In genomic region chr3:69541823-69542264, GRCh38 we compare ENCODE assay signal across 9 cellular contexts.
A peak's percentile ranks its signal among the peaks of the same experiment; 100 is the strongest.
DNase-seq lines count a peak whose midpoint lies in the region; ATAC-seq, FAIRE-seq and TF ChIP-seq lines count a peak whose summit lies in the region.
"Had no signal": no experiment of that assay in that cellular context is flagged by ENCODE, and none has a peak within 500 bp of the region (broad histone marks: within the 10 kb centered on the region; RNA-seq: fewer than 3 reads in every experiment).

No MANE protein-coding gene starts in this region.

- no peak for FAIRE-seq in GM12878 (lab: Jason Lieb, UNC)

- no peak for TF ChIP-seq RAD21 in GM12878 (IDR thresholded peaks at IDR 0.05; ENCODE audit: insufficient read depth, low read depth, low read length)

- 11% methylated on average over 45 of the region's 48 CpGs for WGBS in GM12878 (ENCODE audit: insufficient coverage, insufficient replicate concordance, low lambda C conversion rate, missing lambda C conversion rate)
- WGBS in smooth muscle cell (ENCODE audit: low lambda C conversion rate) = under 1% methylated on average over 46 of the region's 48 CpGs

- H3K4me1 ChIP-seq in GM12878 (ENCODE audit: control insufficient read depth, insufficient read depth, low read length) = no peaks in the 10 kb centered on the region
- H3K4me1 ChIP-seq in iPS-15b (ENCODE audit: control insufficient read depth, insufficient read depth, low read length) = peaks cover 5% of the 10 kb centered on the region
- peaks cover 12% of the 10 kb centered on the region for H3K4me1 ChIP-seq in smooth muscle cell (ENCODE audit: low read depth)

- no peak for TF ChIP-seq POLR2A in GM12878 (IDR thresholded peaks at IDR 0.05; ENCODE audit: low read depth, low read length)

- TF ChIP-seq CTCF in GM12878 (IDR thresholded peaks at IDR 0.05 in 2 of 3, conservative IDR thresholded peaks at IDR 0.05 in 1 of 3; ENCODE audit: control insufficient read depth in 2 of 3, extremely low read depth in 1 of 3, insufficient read depth in 1 of 3, low read depth in 3 of 3, low read length in 3 of 3) = no peak
- no peak for TF ChIP-seq CTCF in smooth muscle cell (IDR thresholded peaks at IDR 0.05; ENCODE audit: borderline replicate concordance, insufficient read depth, poor library complexity, severe bottlenecking)

- no peak overlapping the region for H3K27ac ChIP-seq in GM12878 (ENCODE audit: control insufficient read depth, insufficient read depth)
- H3K27ac ChIP-seq in smooth muscle cell (ENCODE audit: low read depth) = no peak overlapping the region

- DNase-seq in HPDE6-E6E7 (ENCODE audit: extremely low spot score) = peak; percentile 0
- DNase-seq in GM12878 (ENCODE audit: low read depth, low spot score) = no peak
- no peak for DNase-seq in smooth muscle cell (lab: John Stamatoyannopoulos, UW; ENCODE audit: unreplicated experiment)
- DNase-seq in epidermal melanocyte (ENCODE audit: insufficient read length, low spot score) = no peak
- no peak for DNase-seq in SIG-M5 treated with dmso at 0.1 percent for 504 hours (lab: John Stamatoyannopoulos, UW; ENCODE audit: unreplicated experiment)
- DNase-seq in NCI-H510A (lab: John Stamatoyannopoulos, UW) = no peak
- DNase-seq: activated naive CD4-positive, alpha-beta T cell treated with anti-CD3 and anti-CD28 coated beads, Interleukin-2, amount 10 ng/mL, durations not matched to agents 7 days and 5 days had no signal

- H4K20me1 ChIP-seq in GM12878 (ENCODE audit: control insufficient read depth, insufficient read depth) (no peaks in the 10 kb centered on the region), smooth muscle cell (ENCODE audit: low read depth) (no peaks in the 10 kb centered on the region)

- H2AFZ ChIP-seq in GM12878 (ENCODE audit: control insufficient read depth, low read depth, low read length) (no peak overlapping the region), smooth muscle cell (ENCODE audit: low read depth) (peak overlapping the region; percentile 2)

- no TSS peak for BruUV-seq in GM12878 (replicated peaks; lab: Mats Ljungman, UMichigan)

- in situ Hi-C loops in GM12878 (cut with MboI) = no loop called here

- POLR2A ChIA-PET in GM12878 (lab: Charles Lee) = no interaction called here

- H3K9me3 ChIP-seq in GM12878 (replicated peaks; ENCODE audit: control insufficient read depth, insufficient read depth, low read length) = no peaks in the 10 kb centered on the region
- no peaks in the 10 kb centered on the region for H3K9me3 ChIP-seq in iPS-15b (ENCODE audit: control insufficient read depth, insufficient read depth, low read length)
- no peaks in the 10 kb centered on the region for H3K9me3 ChIP-seq in smooth muscle cell (replicated peaks; ENCODE audit: low read depth)

- SMC1A ChIA-PET in GM12878 (lab: Charles Lee; ENCODE audit: uncharacterized antibody, unreplicated experiment) = no interaction called here

- ATAC-seq in GM12878 (no peak), HG03571 (IDR thresholded peaks at IDR 0.05; ENCODE audit: unreplicated experiment) (no peak)

- RAD21 ChIA-PET in GM12878 (lab: Charles Lee; ENCODE audit: unreplicated experiment) = no interaction called here

- H3K9ac ChIP-seq in GM12878 (ENCODE audit: control insufficient read depth, insufficient read depth, low read length) = no peak overlapping the region
- H3K9ac ChIP-seq in iPS-15b (ENCODE audit: low read depth, low read length) = no peak overlapping the region
- H3K9ac ChIP-seq in smooth muscle cell (ENCODE audit: low read depth) = no peak overlapping the region

- intact Hi-C loops in GM12878 (cut with micrococcal nuclease; ENCODE audit: unreplicated experiment) = no loop called here

- H3K36me3 ChIP-seq in GM12878 (ENCODE audit: control insufficient read depth in 2 of 2, insufficient read depth in 2 of 2, low read length in 1 of 2) (no peaks in the 10 kb centered on the region), iPS-15b (ENCODE audit: control insufficient read depth, insufficient read depth, low read length) (no peaks in the 10 kb centered on the region), smooth muscle cell (ENCODE audit: low read depth) (no peaks in the 10 kb centered on the region)

- no peak for TF ChIP-seq EP300 in GM12878 (IDR thresholded peaks at IDR 0.05; ENCODE audit: borderline replicate concordance in 1 of 2, control insufficient read depth in 1 of 2, low read depth in 2 of 2, low read length in 2 of 2)

- H3K4me3 ChIP-seq in GM12878 (no peak overlapping the region), iPS-15b (ENCODE audit: low read depth, low read length) (peak overlapping the region; percentile 77), smooth muscle cell (peak overlapping the region; percentile 54)

- H3K4me2 ChIP-seq in GM12878 (ENCODE audit: control insufficient read depth, insufficient read depth) (no peak overlapping the region), smooth muscle cell (peak overlapping the region; percentile 88)

- no peaks in the 10 kb centered on the region for H3F3A ChIP-seq in smooth muscle cell (ENCODE audit: low read depth)

- CTCF ChIA-PET in GM12878 (lab: Yijun Ruan, JAX) = no interaction called here

- no peaks in the 10 kb centered on the region for H3K79me2 ChIP-seq in GM12878 (ENCODE audit: control insufficient read depth, insufficient read depth, low read length)
- H3K79me2 ChIP-seq in smooth muscle cell (ENCODE audit: low read depth) = no peaks in the 10 kb centered on the region

- H3K27me3 ChIP-seq in GM12878 (replicated peaks in 1 of 2; ENCODE audit: control insufficient read depth in 2 of 2, insufficient read depth in 2 of 2, low read length in 1 of 2) = peaks cover 0 to 5% of the 10 kb centered on the region in 2 experiments; a peak in 3 of 4 replicates
- H3K27me3 ChIP-seq in iPS-15b (ENCODE audit: control insufficient read depth, insufficient read depth, low read length) = peaks cover 36% of the 10 kb centered on the region
- H3K27me3 ChIP-seq in smooth muscle cell (ENCODE audit: low read depth) = peaks cover 60% of the 10 kb centered on the region

TF ChIP-seq in GM12878, 131 proteins besides CTCF, POLR2A, EP300 and RAD21:
- peak; percentile 100 for TF ChIP-seq HDAC6 (IDR thresholded peaks at IDR 0.05; ENCODE audit: unreplicated experiment)
- no peak for TF ChIP-seq ZBTB40 (IDR thresholded peaks at IDR 0.05; ENCODE audit: borderline replicate concordance)
- TF ChIP-seq HDAC2 (IDR thresholded peaks at IDR 0.05) = peak; percentile 88; the same call in 1 of the 2 replicates
TF ChIP-seq in GM12878: peak in this region for 2.
